ENCODE assay signal across 8 cellular contexts in the genomic region with DNA sequence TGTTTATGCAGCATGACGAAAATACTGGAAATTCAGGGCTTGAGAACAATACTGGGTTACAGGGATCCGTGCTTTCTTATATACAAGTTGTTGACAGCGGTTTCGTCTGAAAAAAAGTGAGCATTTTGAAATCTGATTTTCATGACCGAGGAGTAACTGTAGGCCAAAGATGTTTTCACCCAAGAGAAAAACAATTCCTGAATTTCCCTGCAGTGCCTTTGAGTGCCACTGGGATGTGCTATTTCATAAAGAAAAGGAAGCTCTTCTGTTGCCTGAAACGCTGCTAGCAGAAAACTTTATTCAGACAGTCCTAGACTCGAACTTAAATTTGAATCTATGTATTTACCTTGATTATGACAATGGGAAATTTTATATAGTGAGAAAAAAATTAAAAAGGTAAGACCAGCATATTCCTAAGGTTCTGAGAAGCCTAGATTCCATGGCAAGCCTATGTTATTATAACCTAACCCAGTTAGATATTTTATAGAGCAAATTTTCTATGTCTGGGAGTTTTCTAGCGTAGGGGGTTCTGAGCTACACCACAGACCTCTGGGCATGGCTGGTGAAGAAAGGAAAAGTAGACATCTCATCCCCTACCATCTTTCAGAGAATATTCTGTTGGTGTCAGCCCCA. TPM values are rescaled to one million over a fixed set of nuclear protein-coding genes. Genes with fewer than 3 reads are reported as not detected.
DNase-seq lines count a peak whose midpoint lies in the region; ATAC-seq and TF ChIP-seq lines count a peak whose summit lies in the region.

No MANE protein-coding gene starts in this region.

- H3K4me2 ChIP-seq in trophoblast cell (ENCODE audit: low read length): no peak overlapping the region

- H3K14ac ChIP-seq in trophoblast cell (ENCODE audit: low read length): no peak overlapping the region

- no peak overlapping the region for H4K8ac ChIP-seq in trophoblast cell (ENCODE audit: low read depth, low read length)

- no peak overlapping the region for H3K4ac ChIP-seq in trophoblast cell (ENCODE audit: low read depth, low read length)

- H3K27ac Mint-ChIP-seq in activated naive CD4-positive, alpha-beta T cell treated with anti-CD3 and anti-CD28 coated beads for 36 hours: no peak overlapping the region

- DNase-seq in AG08395 (ENCODE audit: low spot score): peak; percentile 56
- DNase-seq in NCI-H69 (lab: John Stamatoyannopoulos, UW): peak; percentile 38
- peak; percentile 51 for DNase-seq in activated naive CD4-positive, alpha-beta T cell treated with anti-CD3 and anti-CD28 coated beads for 36 hours
- peak; percentile 41 for DNase-seq in glomerular endothelial cell (ENCODE audit: extremely low read depth, low read depth, low spot score)
- DNase-seq in trophoblast cell: peak; percentile 28 to 78
- no peak for DNase-seq in UCSD-AML1 (lab: John Stamatoyannopoulos, UW; ENCODE audit: unreplicated experiment)

- peaks cover 3% of the 10 kb centered on the region for H3K4me1 Mint-ChIP-seq in activated naive CD4-positive, alpha-beta T cell treated with anti-CD3 and anti-CD28 coated beads for 36 hours (ENCODE audit: low read depth)

- no peak overlapping the region for H3K4me3 ChIP-seq in trophoblast cell (ENCODE audit: low read depth, low read length)

- no peak overlapping the region for H3K9ac ChIP-seq in trophoblast cell (ENCODE audit: low read length)

- H3K79me1 ChIP-seq in trophoblast cell (ENCODE audit: low read length): no peaks in the 10 kb centered on the region

- no peak overlapping the region for H3K4me3 Mint-ChIP-seq in activated naive CD4-positive, alpha-beta T cell treated with anti-CD3 and anti-CD28 coated beads for 36 hours

- no peak overlapping the region for H3K27ac ChIP-seq in trophoblast cell (ENCODE audit: low read depth, low read length)

- no peaks in the 10 kb centered on the region for H3K9me3 ChIP-seq in trophoblast cell (ENCODE audit: insufficient read depth, low read depth, low read length)

- H2AK5ac ChIP-seq in trophoblast cell (ENCODE audit: low read length): no peak overlapping the region

- H2BK5ac ChIP-seq in trophoblast cell (ENCODE audit: low read depth, low read length, poor library complexity): no peak overlapping the region

- peak; percentile 47 for ATAC-seq in HG03139 (IDR thresholded peaks at IDR 0.05; ENCODE audit: unreplicated experiment)

- no peaks in the 10 kb centered on the region for H3K36me3 Mint-ChIP-seq in activated naive CD4-positive, alpha-beta T cell treated with anti-CD3 and anti-CD28 coated beads for 36 hours (ENCODE audit: low read depth)

- no peak overlapping the region for H2BK120ac ChIP-seq in trophoblast cell (ENCODE audit: insufficient read depth, low read length, poor library complexity)

- TF ChIP-seq CTCF in GM12801 (IDR thresholded peaks at IDR 0.05; ENCODE audit: extremely low read depth, insufficient read length): peak; percentile 56

- H3K23ac ChIP-seq in trophoblast cell (ENCODE audit: low read length): no peak overlapping the region

- H3K79me2 ChIP-seq in trophoblast cell (ENCODE audit: control insufficient read depth, insufficient read depth, low read length, poor library complexity): no peaks in the 10 kb centered on the region

- H3K27me3 Mint-ChIP-seq in activated naive CD4-positive, alpha-beta T cell treated with anti-CD3 and anti-CD28 coated beads for 36 hours (ENCODE audit: low read depth): peaks cover 2% of the 10 kb centered on the region

- no CpG with 5 or more reads among the region's 8 CpGs for WGBS in trophoblast cell (ENCODE audit: extremely low coverage, insufficient coverage, insufficient read length)

- H4K91ac ChIP-seq in trophoblast cell (ENCODE audit: low read depth, low read length): no peak overlapping the region

- CTCF ChIA-PET in activated naive CD4-positive, alpha-beta T cell treated with anti-CD3 and anti-CD28 coated beads for 36 hours (lab: Charles Lee): interaction anchor here (0.6 to 8.0 kb wide), 21 partner anchors 8 to 987 kb away, joined by 3 to 86 read pairs (median 3); no protein-coding TSS in a partner anchor

- no peaks in the 10 kb centered on the region for H3K27me3 ChIP-seq in trophoblast cell (ENCODE audit: insufficient read depth, low read length)

- no peaks in the 10 kb centered on the region for H3K4me1 ChIP-seq in trophoblast cell (ENCODE audit: control insufficient read depth in 1 of 2, insufficient read depth in 2 of 2, low read length in 2 of 2)

- H4K12ac ChIP-seq in trophoblast cell (ENCODE audit: low read depth, low read length): no peak overlapping the region

- intact Hi-C loops in activated naive CD4-positive, alpha-beta T cell treated with anti-CD3 and anti-CD28 coated beads for 36 hours (cut with micrococcal nuclease): loop anchor here (1.0 to 10.0 kb wide), 10 partner anchors 106 to 1088 kb away; a partner anchor contains a TSS

- no peaks in the 10 kb centered on the region for H3K36me3 ChIP-seq in trophoblast cell (ENCODE audit: control insufficient read depth in 1 of 2, insufficient read depth in 2 of 2, low read length in 2 of 2)

- H3K9me3 Mint-ChIP-seq in activated naive CD4-positive, alpha-beta T cell treated with anti-CD3 and anti-CD28 coated beads for 36 hours: no peaks in the 10 kb centered on the region

- no peak overlapping the region for H3K18ac ChIP-seq in trophoblast cell (ENCODE audit: low read length)

- no peak overlapping the region for H2AFZ ChIP-seq in trophoblast cell (ENCODE audit: insufficient read depth, low read length, poor library complexity)

- no peak overlapping the region for H2BK12ac ChIP-seq in trophoblast cell (ENCODE audit: low read length)

RNA-seq across cellular contexts. Expression of a gene that starts 30.2 kb away (rescaled TPM):
- not detected for total RNA-seq in activated naive CD4-positive, alpha-beta T cell treated with anti-CD3 and anti-CD28 coated beads for 36 hours
- 0.70 and 3.4 TPM in 2 replicates for total RNA-seq in glomerular endothelial cell
- polyA plus RNA-seq in trophoblast cell (2013): 0.25 and 0.33 TPM in 2 replicates
